1 cellular context compared by ENCODE assay signal in genomic region chr9:131709741-131710499, GRCh38.
TF ChIP-seq lines count a peak whose summit lies in the region.

No MANE protein-coding gene starts in this region.

TF ChIP-seq in SK-N-SH treated with all-trans-retinoic acid at 6 μM for 48 hours, 23 proteins besides CTCF, POLR2A, EP300 and RAD21 (continued from another document):
- TF ChIP-seq CREB5 (CRISPR knock-in tag; IDR thresholded peaks at IDR 0.05; ENCODE audit: low read depth) (no peak), ZNF8 (CRISPR knock-in tag; IDR thresholded peaks at IDR 0.05) (no peak), ZFP3 (CRISPR knock-in tag; IDR thresholded peaks at IDR 0.05) (no peak), CSRNP3 (CRISPR knock-in tag; IDR thresholded peaks at IDR 0.05) (no peak), ARNTL (CRISPR knock-in tag; IDR thresholded peaks at IDR 0.05; ENCODE audit: borderline replicate concordance, low read depth) (no peak), ZFP30 (CRISPR knock-in tag; IDR thresholded peaks at IDR 0.05) (no peak), ZNF565 (CRISPR knock-in tag; conservative IDR thresholded peaks at IDR 0.05; ENCODE audit: low read depth) (no peak), TCF4 (CRISPR knock-in tag; IDR thresholded peaks at IDR 0.05; ENCODE audit: borderline replicate concordance) (no peak)
- TF ChIP-seq, protein P1, sequence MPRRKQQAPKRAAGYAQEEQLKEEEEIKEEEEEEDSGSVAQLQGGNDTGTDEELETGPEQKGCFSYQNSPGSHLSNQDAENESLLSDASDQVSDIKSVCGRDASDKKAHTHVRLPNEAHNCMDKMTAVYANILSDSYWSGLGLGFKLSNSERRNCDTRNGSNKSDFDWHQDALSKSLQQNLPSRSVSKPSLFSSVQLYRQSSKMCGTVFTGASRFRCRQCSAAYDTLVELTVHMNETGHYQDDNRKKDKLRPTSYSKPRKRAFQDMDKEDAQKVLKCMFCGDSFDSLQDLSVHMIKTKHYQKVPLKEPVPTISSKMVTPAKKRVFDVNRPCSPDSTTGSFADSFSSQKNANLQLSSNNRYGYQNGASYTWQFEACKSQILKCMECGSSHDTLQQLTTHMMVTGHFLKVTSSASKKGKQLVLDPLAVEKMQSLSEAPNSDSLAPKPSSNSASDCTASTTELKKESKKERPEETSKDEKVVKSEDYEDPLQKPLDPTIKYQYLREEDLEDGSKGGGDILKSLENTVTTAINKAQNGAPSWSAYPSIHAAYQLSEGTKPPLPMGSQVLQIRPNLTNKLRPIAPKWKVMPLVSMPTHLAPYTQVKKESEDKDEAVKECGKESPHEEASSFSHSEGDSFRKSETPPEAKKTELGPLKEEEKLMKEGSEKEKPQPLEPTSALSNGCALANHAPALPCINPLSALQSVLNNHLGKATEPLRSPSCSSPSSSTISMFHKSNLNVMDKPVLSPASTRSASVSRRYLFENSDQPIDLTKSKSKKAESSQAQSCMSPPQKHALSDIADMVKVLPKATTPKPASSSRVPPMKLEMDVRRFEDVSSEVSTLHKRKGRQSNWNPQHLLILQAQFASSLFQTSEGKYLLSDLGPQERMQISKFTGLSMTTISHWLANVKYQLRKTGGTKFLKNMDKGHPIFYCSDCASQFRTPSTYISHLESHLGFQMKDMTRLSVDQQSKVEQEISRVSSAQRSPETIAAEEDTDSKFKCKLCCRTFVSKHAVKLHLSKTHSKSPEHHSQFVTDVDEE (CRISPR knock-in tag; IDR thresholded peaks at IDR 0.05), result no peak
TF ChIP-seq in SK-N-SH treated with all-trans-retinoic acid at 6 μM for 48 hours: peak in this region for 0.
